8 cellular contexts compared by ENCODE assay signal in genomic region chr19:45407585-45407984, GRCh38. TPM values are rescaled to one million over a fixed set of nuclear protein-coding genes. Genes with fewer than 3 reads are reported as not detected.
A peak's percentile ranks its signal among the peaks of the same experiment; 100 is the strongest.
DNase-seq lines count a peak whose midpoint lies in the region; ATAC-seq and TF ChIP-seq lines count a peak whose summit lies in the region.
"Not testable (repeated sequence)": the region's sequence is repeated elsewhere in the genome, so short reads cannot be mapped to it uniquely, and the experiment has no call there.

No MANE protein-coding gene starts in this region.

- peak overlapping the region in 9 of 11 experiments; percentile 90 to 98 (median 95); a peak in 16 of 22 replicates for H3K9ac ChIP-seq in BLaER1 treated with 17β-estradiol and CSF1 and Interleukin-3, amounts not matched to agents 10 nM and 100 nM
- peak overlapping the region; percentile 88 for H3K9ac ChIP-seq in OCI-LY3 (ENCODE audit: low read length)
- H3K9ac ChIP-seq in skeletal muscle satellite cell (ENCODE audit: low read depth, low read length) = peak overlapping the region; percentile 97

- not testable (repeated sequence) for DNase-seq in activated CD4-positive, alpha-beta T cell treated with anti-CD3 and anti-CD28 coated beads for 36 hours; activated naive CD8-positive, alpha-beta T cell treated with anti-CD3 and anti-CD28 coated beads, Interleukin-2, amount 50 U/mL, for 24 hours; fibroblast of mammary gland (ENCODE audit: low read depth); naive B cell

- H3K9me3 Mint-ChIP-seq in activated CD4-positive, alpha-beta T cell treated with anti-CD3 and anti-CD28 coated beads for 36 hours (ENCODE audit: low read depth); activated naive CD8-positive, alpha-beta T cell treated with anti-CD3 and anti-CD28 coated beads, Interleukin-2, amount 50 U/mL, for 24 hours; naive B cell: not testable (repeated sequence)

- H3K27ac Mint-ChIP-seq in activated CD4-positive, alpha-beta T cell treated with anti-CD3 and anti-CD28 coated beads for 36 hours; activated naive CD8-positive, alpha-beta T cell treated with anti-CD3 and anti-CD28 coated beads, Interleukin-2, amount 50 U/mL, for 24 hours: not testable (repeated sequence)
- peak overlapping the region in 1 of 6 donors; percentile 15 for H3K27ac Mint-ChIP-seq in naive B cell

- H3K27me3 Mint-ChIP-seq in activated CD4-positive, alpha-beta T cell treated with anti-CD3 and anti-CD28 coated beads for 36 hours = peaks cover 21% of the 10 kb centered on the region
- H3K27me3 Mint-ChIP-seq in activated naive CD8-positive, alpha-beta T cell treated with anti-CD3 and anti-CD28 coated beads, Interleukin-2, amount 50 U/mL, for 24 hours = peaks cover 27% of the 10 kb centered on the region
- H3K27me3 Mint-ChIP-seq in naive B cell = peaks cover 17 to 29% (median 18%) of the 10 kb centered on the region in 3 donors

- peaks cover 27 to 30% (median 27%) of the 10 kb centered on the region in 11 experiments for H3K27me3 ChIP-seq in BLaER1 treated with 17β-estradiol and CSF1 and Interleukin-3, amounts not matched to agents 10 nM and 100 nM
- peaks cover 22% of the 10 kb centered on the region for H3K27me3 ChIP-seq in OCI-LY3 (ENCODE audit: low read depth, low read length)
- H3K27me3 ChIP-seq in skeletal muscle satellite cell (ENCODE audit: control insufficient read depth, insufficient read depth, low read length) = not testable (repeated sequence)

- not testable (repeated sequence) for TF ChIP-seq CTCF in HEK293 (tag by site-specific recombination; IDR thresholded peaks at IDR 0.05); OCI-LY3 (IDR thresholded peaks at IDR 0.05; ENCODE audit: low read depth, low read length); fibroblast of mammary gland (conservative IDR thresholded peaks at IDR 0.05; ENCODE audit: control insufficient read depth, insufficient read depth, low read depth, low read length)

- H3K36me3 Mint-ChIP-seq in activated CD4-positive, alpha-beta T cell treated with anti-CD3 and anti-CD28 coated beads for 36 hours (ENCODE audit: low read depth) = peaks cover 31% of the 10 kb centered on the region
- H3K36me3 Mint-ChIP-seq in activated naive CD8-positive, alpha-beta T cell treated with anti-CD3 and anti-CD28 coated beads, Interleukin-2, amount 50 U/mL, for 24 hours (ENCODE audit: low read depth) = peaks cover 28% of the 10 kb centered on the region
- not testable (repeated sequence) for H3K36me3 Mint-ChIP-seq in naive B cell

- H3K36me3 ChIP-seq in BLaER1 treated with 17β-estradiol and CSF1 and Interleukin-3, amounts not matched to agents 10 nM and 100 nM = peaks cover 6 to 38% (median 28%) of the 10 kb centered on the region in 11 experiments
- peaks cover 4 to 15% of the 10 kb centered on the region in 2 experiments; a peak in 2 of 3 replicates for H3K36me3 ChIP-seq in HEK293 (ENCODE audit: control insufficient read depth in 2 of 2, insufficient read depth in 1 of 2, low read length in 2 of 2)
- H3K36me3 ChIP-seq in OCI-LY3 (replicated peaks; ENCODE audit: low read depth, low read length) = not testable (repeated sequence)
- peaks cover 14% of the 10 kb centered on the region for H3K36me3 ChIP-seq in skeletal muscle satellite cell (ENCODE audit: insufficient read depth, low read length)

- peak overlapping the region; percentile 95 for H3K4me3 Mint-ChIP-seq in activated CD4-positive, alpha-beta T cell treated with anti-CD3 and anti-CD28 coated beads for 36 hours
- peak overlapping the region; percentile 98 for H3K4me3 Mint-ChIP-seq in activated naive CD8-positive, alpha-beta T cell treated with anti-CD3 and anti-CD28 coated beads, Interleukin-2, amount 50 U/mL, for 24 hours
- peak overlapping the region in 6 of 8 donors; percentile 1 to 92 (median 48) for H3K4me3 Mint-ChIP-seq in naive B cell

- peaks cover 28% of the 10 kb centered on the region for H3K79me2 ChIP-seq in OCI-LY3 (ENCODE audit: low read length)

- not testable (repeated sequence) for H3K9me3 ChIP-seq in BLaER1 treated with 17β-estradiol and CSF1 and Interleukin-3, amounts not matched to agents 10 nM and 100 nM (replicated peaks in 1 of 11); HEK293 (ENCODE audit: control insufficient read depth, insufficient read depth, low read depth, low read length); OCI-LY3 (ENCODE audit: insufficient read depth, low read length); skeletal muscle satellite cell (replicated peaks; ENCODE audit: low read length)

- H3K4me1 Mint-ChIP-seq in activated CD4-positive, alpha-beta T cell treated with anti-CD3 and anti-CD28 coated beads for 36 hours = peaks cover 34% of the 10 kb centered on the region
- H3K4me1 Mint-ChIP-seq in activated naive CD8-positive, alpha-beta T cell treated with anti-CD3 and anti-CD28 coated beads, Interleukin-2, amount 50 U/mL, for 24 hours = peaks cover 48% of the 10 kb centered on the region
- peaks cover 45 to 64% (median 56%) of the 10 kb centered on the region in 3 donors for H3K4me1 Mint-ChIP-seq in naive B cell

- CTCF ChIA-PET in HEK293 (lab: Yijun Ruan, JAX) = interaction anchor here (1.0 kb wide), 2 partner anchors 71 to 79 kb away, joined by 4 to 6 read pairs; no protein-coding TSS in a partner anchor
- CTCF ChIA-PET in activated CD4-positive, alpha-beta T cell treated with anti-CD3 and anti-CD28 coated beads for 36 hours (lab: Charles Lee) = interaction anchor here (0.7 to 2.0 kb wide), 5 partner anchors 69 to 454 kb away, joined by 3 to 10 read pairs (median 3); no protein-coding TSS in a partner anchor

- peak overlapping the region in 1 of 11 experiments; percentile 98; a peak in 1 of 22 replicates for H3K27ac ChIP-seq in BLaER1 treated with 17β-estradiol and CSF1 and Interleukin-3, amounts not matched to agents 10 nM and 100 nM
- not testable (repeated sequence) for H3K27ac ChIP-seq in HEK293 (ENCODE audit: extremely low read depth, low read depth, low read length); OCI-LY3 (ENCODE audit: low read length)

- not testable (repeated sequence) for H2AFZ ChIP-seq in OCI-LY3 (ENCODE audit: low read depth, low read length)

- H3K4me2 ChIP-seq in BLaER1 treated with 17β-estradiol and CSF1 and Interleukin-3, amounts not matched to agents 10 nM and 100 nM = peak overlapping the region; percentile 90 to 100 (median 96)
- H3K4me2 ChIP-seq in OCI-LY3 (ENCODE audit: low read length) (peak overlapping the region; percentile 92), skeletal muscle satellite cell (ENCODE audit: low read length) (peak overlapping the region; percentile 89)

- POLR2A ChIA-PET in HEK293 (lab: Yijun Ruan, JAX) = interaction anchor here (1.0 kb wide), 2 partner anchors 16 to 32 kb away, joined by 3 to 6 read pairs; partner anchors contain the start of gene ERCC1
- POLR2A ChIA-PET in activated CD4-positive, alpha-beta T cell treated with anti-CD3 and anti-CD28 coated beads for 36 hours (lab: Charles Lee) = interaction anchor here (0.6 to 0.8 kb wide), 3 partner anchors 11 to 769 kb away, joined by 3 read pairs; no protein-coding TSS in a partner anchor

- intact Hi-C loops in activated CD4-positive, alpha-beta T cell treated with anti-CD3 and anti-CD28 coated beads for 36 hours (cut with DNase I, micrococcal nuclease) = loop anchor here (1.0 to 10.0 kb wide), 5 partner anchors 16 to 453 kb away; partner anchors contain the start of genes CLPTM1 (in 1 of the 2), ERCC1 (in 1 of the 2) and PPP1R37 (in 1 of the 2)

- H3K4me3 ChIP-seq in BLaER1 treated with 17β-estradiol and CSF1 and Interleukin-3, amounts not matched to agents 10 nM and 100 nM = peak overlapping the region in 9 of 10 experiments; percentile 69 to 96 (median 85); a peak in 17 of 20 replicates
- peak overlapping the region; percentile 82; the same call in 1 of the 2 replicates for H3K4me3 ChIP-seq in HEK293 (ENCODE audit: low read depth, low read length)
- peak overlapping the region; percentile 80 for H3K4me3 ChIP-seq in OCI-LY3 (ENCODE audit: low read length)
- peak overlapping the region; percentile 94 for H3K4me3 ChIP-seq in fibroblast of mammary gland (ENCODE audit: control insufficient read depth, low read depth, low read length)
- H3K4me3 ChIP-seq in skeletal muscle satellite cell (ENCODE audit: low read length) = peak overlapping the region; percentile 84

- peaks cover 51 to 66% (median 55%) of the 10 kb centered on the region in 10 experiments for H3K4me1 ChIP-seq in BLaER1 treated with 17β-estradiol and CSF1 and Interleukin-3, amounts not matched to agents 10 nM and 100 nM
- not testable (repeated sequence) for H3K4me1 ChIP-seq in HEK293 (ENCODE audit: control insufficient read depth, insufficient read depth, low read length)
- H3K4me1 ChIP-seq in OCI-LY3 (ENCODE audit: low read length) (peaks cover 29% of the 10 kb centered on the region), skeletal muscle satellite cell (ENCODE audit: control insufficient read depth, insufficient read depth, low read length) (peaks cover 45% of the 10 kb centered on the region)

- peaks cover 0 to 67% (median 28%) of the 10 kb centered on the region in 11 experiments; a peak in 16 of 22 replicates for H4K20me1 ChIP-seq in BLaER1 treated with 17β-estradiol and CSF1 and Interleukin-3, amounts not matched to agents 10 nM and 100 nM
- H4K20me1 ChIP-seq in OCI-LY3 (ENCODE audit: insufficient read depth, low read length) = not testable (repeated sequence)

- not testable (repeated sequence) for ATAC-seq in activated CD4-positive, alpha-beta T cell treated with anti-CD3 and anti-CD28 coated beads for 36 hours; activated naive CD8-positive, alpha-beta T cell treated with anti-CD3 and anti-CD28 coated beads, Interleukin-2, amount 50 U/mL, for 24 hours; naive B cell (ENCODE audit: low read depth in 2 of 2)

RNA-seq across cellular contexts. Expression of gene POLR1G, which starts 1.1 kb away (rescaled TPM):
- total RNA-seq in activated CD4-positive, alpha-beta T cell treated with anti-CD3 and anti-CD28 coated beads for 36 hours = 10 to 100 TPM; 15.8 to 18.4 TPM
- 1 to 10 TPM in 5 of 6 donors, under 1 TPM in 1; 0.49 to 8.5 (median 3.0) TPM for polyA plus RNA-seq in naive B cell (ENCODE audit: low read depth in 6 of 6)
- total RNA-seq in skeletal muscle satellite cell (2012; rRNA removed) = 11.9 and 16.6 TPM in 2 replicates

RNA-seq across cellular contexts. Expression of gene PPP1R13L, which starts 2.7 kb away (rescaled TPM):
- 10 to 100 TPM; 15.2 to 17.8 TPM for total RNA-seq in activated CD4-positive, alpha-beta T cell treated with anti-CD3 and anti-CD28 coated beads for 36 hours
- polyA plus RNA-seq in naive B cell (ENCODE audit: low read depth in 6 of 6) = 1 to 10 TPM in 4 of 6 donors, under 1 TPM in 1, not detected in 1; 0.29 to 4.3 (median 2.5) TPM
- total RNA-seq in skeletal muscle satellite cell (2012; rRNA removed) = 0.25 and 0.66 TPM in 2 replicates

RNA-seq across cellular contexts. Expression of gene ERCC1, which starts 16.1 kb away (rescaled TPM):
- 10 to 100 TPM; 58.1 to 71.8 TPM for total RNA-seq in activated CD4-positive, alpha-beta T cell treated with anti-CD3 and anti-CD28 coated beads for 36 hours
- 10 to 100 TPM; 40.0 to 91.4 (median 46.2) TPM for polyA plus RNA-seq in naive B cell (ENCODE audit: low read depth in 6 of 6)
- 167 and 201 TPM in 2 replicates for total RNA-seq in skeletal muscle satellite cell (2012; rRNA removed)

RNA-seq across cellular contexts. Expression of gene ERCC2, which starts 37.2 kb away (rescaled TPM):
- total RNA-seq in activated CD4-positive, alpha-beta T cell treated with anti-CD3 and anti-CD28 coated beads for 36 hours = 10 to 100 TPM; 27.5 to 30.4 TPM
- polyA plus RNA-seq in naive B cell (ENCODE audit: low read depth in 6 of 6) = 1 to 10 TPM; 4.7 to 8.0 (median 6.7) TPM
- total RNA-seq in skeletal muscle satellite cell (2012; rRNA removed) = 40.1 and 54.0 TPM in 2 replicates

Comparison
In these comparisons a context has a peak if more than half of its experiments do, and no peak if none do; other contexts are left out.
1. H3K4me3 Mint-ChIP-seq: peak in every context shown above with its lines; median percentile 98 in activated naive CD8-positive, alpha-beta T cell treated with anti-CD3 and anti-CD28 coated beads, Interleukin-2, amount 50 U/mL, for 24 hours; 95 in activated CD4-positive, alpha-beta T cell treated with anti-CD3 and anti-CD28 coated beads for 36 hours; 48 in naive B cell.